Comparison of ENCODE assay signal across 1 cellular context in genomic region chr20:36951198-36951976, GRCh38.
A peak's percentile ranks its signal among the peaks of the same experiment; 100 is the strongest.
TF ChIP-seq lines count a peak whose summit lies in the region.

Gene SAMHD1, minus strand, starts transcription at chr20:36951708. Its CDS starts 65 bp downstream, at chr20:36951643.

TF ChIP-seq in HepG2, 621 proteins besides CTCF, POLR2A, EP300 and RAD21 (continued from another document and continues in another):
- TF ChIP-seq ZNF318 (CRISPR knock-in tag; IDR thresholded peaks at IDR 0.05), result 0 out of 2 replicates have a peak, but pooled peaks have one; percentile 2
- TF ChIP-seq SNRNP70 (IDR thresholded peaks at IDR 0.05; ENCODE audit: low read depth, low read length), result no peak
- no peak for TF ChIP-seq ZNF597 (CRISPR knock-in tag; IDR thresholded peaks at IDR 0.05)
- TF ChIP-seq ZSCAN29 (CRISPR knock-in tag; conservative IDR thresholded peaks at IDR 0.05), result peak; percentile 95
- TF ChIP-seq ZNF234 (CRISPR knock-in tag; conservative IDR thresholded peaks at IDR 0.05), result 0 out of 2 replicates have a peak, but pooled peaks have one; percentile 65
- no peak for TF ChIP-seq ZFP82 (CRISPR knock-in tag; IDR thresholded peaks at IDR 0.05; ENCODE audit: borderline replicate concordance)
- no peak for TF ChIP-seq ZNF616 (CRISPR knock-in tag; IDR thresholded peaks at IDR 0.05; ENCODE audit: low read depth)
- no peak for TF ChIP-seq MAF1 (CRISPR knock-in tag; IDR thresholded peaks at IDR 0.05; ENCODE audit: borderline replicate concordance)
- peak; percentile 83 for TF ChIP-seq ZFX (CRISPR knock-in tag; IDR thresholded peaks at IDR 0.05; ENCODE audit: low read depth)
- peak; percentile 28 for TF ChIP-seq ZNF607 (CRISPR knock-in tag; IDR thresholded peaks at IDR 0.05; ENCODE audit: borderline replicate concordance)
- peak; percentile 89 for TF ChIP-seq KMT2B (CRISPR knock-in tag; IDR thresholded peaks at IDR 0.05)
- no peak; the same call in 1 of the 2 replicates for TF ChIP-seq BRF2 (CRISPR knock-in tag; IDR thresholded peaks at IDR 0.05)
- no peak for TF ChIP-seq PRDM15 (CRISPR knock-in tag; IDR thresholded peaks at IDR 0.05)
- TF ChIP-seq PAF1 (CRISPR knock-in tag; IDR thresholded peaks at IDR 0.05), result no peak
- no peak for TF ChIP-seq AFF4 (CRISPR knock-in tag; IDR thresholded peaks at IDR 0.05)
- TF ChIP-seq HES4 (CRISPR knock-in tag; IDR thresholded peaks at IDR 0.05; ENCODE audit: borderline replicate concordance), result peak; percentile 94
- TF ChIP-seq AKNA (CRISPR knock-in tag; IDR thresholded peaks at IDR 0.05; ENCODE audit: borderline replicate concordance), result no peak
- no peak for TF ChIP-seq SOX6 (IDR thresholded peaks at IDR 0.05)
- peak; percentile 71; the same call in 1 of the 2 replicates for TF ChIP-seq SOX6 (CRISPR knock-in tag; IDR thresholded peaks at IDR 0.05)
- no peak for TF ChIP-seq RFX3 (CRISPR knock-in tag; IDR thresholded peaks at IDR 0.05)
- TF ChIP-seq NPAS2 (CRISPR knock-in tag; IDR thresholded peaks at IDR 0.05; ENCODE audit: borderline replicate concordance), result no peak
- TF ChIP-seq ZNF468 (CRISPR knock-in tag; IDR thresholded peaks at IDR 0.05), result no peak
- TF ChIP-seq YEATS4 (CRISPR knock-in tag; IDR thresholded peaks at IDR 0.05; ENCODE audit: borderline replicate concordance), result peak; percentile 75; the same call in 1 of the 2 replicates
- TF ChIP-seq SP4 (CRISPR knock-in tag; IDR thresholded peaks at IDR 0.05), result peak; percentile 68
- peak; percentile 36 for TF ChIP-seq ZNF574 (CRISPR knock-in tag; IDR thresholded peaks at IDR 0.05)
- no peak for TF ChIP-seq ERF (CRISPR knock-in tag; IDR thresholded peaks at IDR 0.05)
- no peak for TF ChIP-seq TCF12 (IDR thresholded peaks at IDR 0.05)
- peak; percentile 76; the same call in 1 of the 2 replicates for TF ChIP-seq TCF12 (CRISPR knock-in tag; IDR thresholded peaks at IDR 0.05)
